Comparison of ENCODE assay signal across 31 cellular contexts in the genomic region with DNA sequence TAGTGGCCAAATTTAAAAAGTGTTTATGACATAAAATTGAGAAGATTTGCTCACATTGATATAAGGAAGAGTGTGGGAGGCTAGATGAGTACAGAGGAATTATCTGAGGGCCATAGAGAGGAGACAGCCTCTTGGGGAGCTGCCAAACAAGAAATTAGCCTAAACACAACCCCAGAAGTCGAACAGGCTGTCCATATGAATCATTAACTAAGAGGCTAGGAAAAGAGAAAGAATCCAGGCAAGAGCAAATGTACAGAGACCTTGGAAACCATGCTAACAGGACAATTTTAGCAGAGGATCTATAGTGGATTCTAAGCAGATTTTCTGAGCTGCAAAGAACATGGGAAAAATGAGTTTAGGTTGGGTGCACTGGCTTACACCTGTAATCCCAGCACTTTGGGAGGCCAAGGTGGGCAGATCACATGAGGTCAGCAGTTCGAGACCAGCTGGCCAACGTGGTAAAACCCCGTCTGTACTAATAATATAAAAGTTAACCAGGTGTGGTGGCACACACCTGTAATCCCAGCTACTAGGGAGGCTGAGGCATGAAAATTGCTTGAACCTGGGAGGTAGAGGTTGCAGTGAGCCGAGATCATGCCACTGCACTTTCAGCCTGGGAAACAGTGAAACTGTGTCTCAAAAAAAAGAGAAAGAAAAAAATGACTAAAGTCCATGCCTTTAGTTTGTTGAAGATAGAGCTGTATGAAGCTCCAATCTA.
"Had no signal": no experiment of that assay in that cellular context is flagged by ENCODE, and none has a peak within 500 bp of the region (broad histone marks: within the 10 kb centered on the region; RNA-seq: fewer than 3 reads in every experiment).

No MANE protein-coding gene starts in this region.

- DNase-seq: cortex of kidney; effector memory CD8-positive, alpha-beta T cell; erythroblast; esophagus squamous epithelium; foreskin melanocyte; glutamatergic neuron; heart right ventricle; hypothalamus; immature natural killer cell; islet precursor cell; kidney glomerular epithelial cell; left colon; mucosa of descending colon; naive thymus-derived CD4-positive, alpha-beta T cell; nephron progenitor cell; nucleus accumbens; psoas muscle; right cardiac atrium; stimulated activated CD4-positive, alpha-beta T cell treated with anti-CD3 and anti-CD28 coated beads, Interleukin-15, amount 100 ng/mL, for 24 hours; stimulated activated CD4-positive, alpha-beta T cell treated with anti-CD3 and anti-CD28 coated beads, Interleukin-2, amount 100 ng/mL, for 48 hours; stimulated activated naive B cell treated with anti-CD40 and anti-IgM and Interleukin-4, amounts not matched to agents 10 μg/mL and 1 μg/mL and 100 μg/mL, for 72 hours; upper lobe of left lung; uterus had no signal

- H3K27me3 Mint-ChIP-seq: effector memory CD8-positive, alpha-beta T cell had no signal

- H3K4me3 ChIP-seq: esophagus squamous epithelium, heart right ventricle, lung, mucosa of descending colon, psoas muscle, skin epidermis, thoracic aorta, tibial nerve, upper lobe of left lung, uterus had no signal

- H3K36me3 Mint-ChIP-seq: immature natural killer cell; memory B cell; mesothelial cell of epicardium; stimulated activated naive B cell treated with anti-CD40 and anti-IgM and Interleukin-4, amounts not matched to agents 10 μg/mL and 1 μg/mL and 100 μg/mL, for 72 hours had no signal

- H3K4me1 ChIP-seq: esophagus squamous epithelium, heart right ventricle, psoas muscle, tibial nerve, upper lobe of left lung, uterus had no signal

- ATAC-seq: effector memory CD8-positive, alpha-beta T cell; heart right ventricle; left colon; mucosa of descending colon; naive thymus-derived CD4-positive, alpha-beta T cell; psoas muscle; right cardiac atrium; stimulated activated naive B cell treated with anti-CD40 and anti-IgM and Interleukin-4, amounts not matched to agents 10 μg/mL and 1 μg/mL and 100 μg/mL, for 72 hours had no signal

- H3K27ac ChIP-seq: esophagus squamous epithelium, heart right ventricle, psoas muscle, skin epidermis, thoracic aorta, tibial nerve, upper lobe of left lung, uterus had no signal

- H3K9me3 ChIP-seq: esophagus squamous epithelium, mucosa of descending colon, psoas muscle, thoracic aorta, upper lobe of left lung, uterus had no signal

- H3K27me3 ChIP-seq: esophagus squamous epithelium, heart right ventricle, tibial nerve, upper lobe of left lung, uterus had no signal

- H3K4me3 Mint-ChIP-seq: effector memory CD8-positive, alpha-beta T cell; immature natural killer cell; memory B cell; mesothelial cell of epicardium; naive thymus-derived CD4-positive, alpha-beta T cell; nephron progenitor cell; stimulated activated naive B cell treated with anti-CD40 and anti-IgM and Interleukin-4, amounts not matched to agents 10 μg/mL and 1 μg/mL and 100 μg/mL, for 72 hours; stimulated activated naive CD8-positive, alpha-beta T cell treated with anti-CD3 and anti-CD28 coated beads, Interleukin-15, Interleukin-2, amounts not matched to agents 100 ng/mL and 50 ng/mL, for 24 hours had no signal

- H3K4me1 Mint-ChIP-seq: immature natural killer cell; memory B cell; mesothelial cell of epicardium; stimulated activated naive B cell treated with anti-CD40 and anti-IgM and Interleukin-4, amounts not matched to agents 10 μg/mL and 1 μg/mL and 100 μg/mL, for 72 hours had no signal

- H3K27ac Mint-ChIP-seq: effector memory CD8-positive, alpha-beta T cell; immature natural killer cell; memory B cell; mesothelial cell of epicardium; naive thymus-derived CD4-positive, alpha-beta T cell; nephron progenitor cell; stimulated activated naive B cell treated with anti-CD40 and anti-IgM and Interleukin-4, amounts not matched to agents 10 μg/mL and 1 μg/mL and 100 μg/mL, for 72 hours; stimulated activated naive CD8-positive, alpha-beta T cell treated with anti-CD3 and anti-CD28 coated beads, Interleukin-15, Interleukin-2, amounts not matched to agents 100 ng/mL and 50 ng/mL, for 24 hours had no signal

- H3K36me3 ChIP-seq: esophagus squamous epithelium, heart right ventricle, thoracic aorta, tibial nerve, upper lobe of left lung, uterus had no signal

- FAIRE-seq: endometrium had no signal
